Comparison of ENCODE assay signal across 12 cellular contexts in the genomic region with DNA sequence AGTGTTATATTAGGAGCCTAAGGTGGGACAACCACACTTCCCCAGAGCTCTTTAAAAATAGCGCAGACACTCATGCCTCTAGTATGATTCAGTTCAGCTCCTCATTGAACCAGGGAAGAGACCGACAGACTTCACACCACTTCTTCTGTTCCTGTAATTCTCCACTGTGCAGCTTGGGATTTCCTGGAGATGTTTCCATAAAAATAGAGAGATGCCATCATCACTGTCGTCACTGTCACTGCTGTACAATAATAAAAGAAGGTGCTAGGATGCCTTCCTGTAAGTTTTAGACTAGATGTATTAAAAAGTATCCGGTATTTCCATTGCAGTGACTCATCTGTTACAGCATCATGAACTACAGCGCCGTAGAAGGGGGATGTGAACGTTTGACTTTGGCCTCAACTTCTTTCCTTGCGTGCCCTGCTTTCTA.
DNase-seq lines count a peak whose midpoint lies in the region; ATAC-seq lines count a peak whose summit lies in the region.
"Had no signal": no experiment of that assay in that cellular context is flagged by ENCODE, and none has a peak within 500 bp of the region (broad histone marks: within the 10 kb centered on the region; RNA-seq: fewer than 3 reads in every experiment).

No MANE protein-coding gene starts in this region.

- H3K4me3 ChIP-seq in skin epidermis: no peak overlapping the region
- H3K4me3 ChIP-seq: SK-N-MC had no signal

- peak overlapping the region in 13 of 21 experiments; percentile 7 to 93 (median 72) for H3K27ac ChIP-seq in skin epidermis
- H3K27ac ChIP-seq: epithelial cell of prostate had no signal

- intact Hi-C loops in dendritic cell treated with granulocyte-macrophage colony-stimulating factor and Interleukin-4, amounts not matched to agents 40 ng/mL and 50 ng/mL, for 4 days (cut with micrococcal nuclease): no loop called here

- H3K27me3 Mint-ChIP-seq in dendritic cell treated with granulocyte-macrophage colony-stimulating factor and Interleukin-4, amounts not matched to agents 40 ng/mL and 50 ng/mL, for 4 days: peaks cover 22% of the 10 kb centered on the region

- H3K36me3 Mint-ChIP-seq in dendritic cell treated with granulocyte-macrophage colony-stimulating factor and Interleukin-4, amounts not matched to agents 40 ng/mL and 50 ng/mL, for 4 days (ENCODE audit: low read depth): peaks cover 18% of the 10 kb centered on the region

- H3K27ac Mint-ChIP-seq in dendritic cell treated with granulocyte-macrophage colony-stimulating factor and Interleukin-4, amounts not matched to agents 40 ng/mL and 50 ng/mL, for 4 days: peak overlapping the region; percentile 98

- H3K4me3 Mint-ChIP-seq in dendritic cell treated with granulocyte-macrophage colony-stimulating factor and Interleukin-4, amounts not matched to agents 40 ng/mL and 50 ng/mL, for 4 days: no peak overlapping the region

- peaks cover 87% of the 10 kb centered on the region for H3K4me1 Mint-ChIP-seq in dendritic cell treated with granulocyte-macrophage colony-stimulating factor and Interleukin-4, amounts not matched to agents 40 ng/mL and 50 ng/mL, for 4 days (ENCODE audit: low read depth)

- no peaks in the 10 kb centered on the region for H3K9me3 Mint-ChIP-seq in dendritic cell treated with granulocyte-macrophage colony-stimulating factor and Interleukin-4, amounts not matched to agents 40 ng/mL and 50 ng/mL, for 4 days

- DNase-seq in EH (ENCODE audit: low read depth): peak; percentile 4
- peak; percentile 63 for DNase-seq in NOMO-1 treated with DMSO at 0.1 percent for 48 hours (lab: John Stamatoyannopoulos, UW; ENCODE audit: unreplicated experiment)
- DNase-seq in DMS79 treated with DMSO at 0.1 percent for 48 hours (lab: John Stamatoyannopoulos, UW): no peak
- DNase-seq: kidney glomerular epithelial cell, NCI-H2029 treated with DMSO at 0.1 percent for 48 hours had no signal

- no peak for ATAC-seq in HG02759 (IDR thresholded peaks at IDR 0.05; ENCODE audit: unreplicated experiment)
- no peak for ATAC-seq in HG03045 (IDR thresholded peaks at IDR 0.05; ENCODE audit: unreplicated experiment)
- ATAC-seq in HG03135 (IDR thresholded peaks at IDR 0.05; ENCODE audit: unreplicated experiment): no peak
